ENCODE assay signal across 8 cellular contexts in the genomic region with DNA sequence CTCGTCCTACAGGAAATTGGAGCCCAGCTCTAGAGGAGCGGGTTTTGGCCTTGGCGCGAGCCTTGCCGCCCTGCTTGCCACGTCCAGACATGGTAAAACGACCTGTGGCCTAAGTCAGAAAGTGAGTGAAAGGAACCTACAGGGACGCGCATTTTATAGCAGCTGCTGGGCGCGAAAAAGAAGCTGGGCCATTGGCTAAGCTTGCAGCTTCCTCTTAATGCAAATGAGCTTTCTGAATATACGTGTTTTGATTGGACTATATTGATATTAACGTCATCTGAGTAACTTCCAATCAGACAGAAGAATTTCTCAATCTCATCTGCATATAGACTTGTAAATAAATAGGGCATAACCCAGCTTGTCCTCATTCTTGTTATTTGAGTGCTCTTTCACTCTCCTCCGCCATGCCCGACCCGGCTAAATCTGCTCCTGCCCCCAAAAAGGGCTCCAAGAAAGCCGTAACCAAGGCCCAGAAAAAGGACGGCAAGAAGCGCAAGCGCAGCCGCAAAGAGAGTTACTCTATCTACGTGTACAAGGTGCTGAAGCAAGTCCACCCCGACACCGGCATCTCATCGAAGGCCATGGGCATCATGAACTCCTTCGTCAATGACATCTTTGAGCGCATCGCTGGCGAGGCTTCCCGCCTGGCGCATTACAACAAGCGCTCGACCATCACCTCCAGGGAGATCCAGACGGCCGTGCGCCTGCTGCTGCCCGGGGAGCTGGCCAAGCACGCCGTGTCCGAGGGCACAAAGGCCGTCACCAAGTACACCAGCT. TPM values are rescaled to one million over a fixed set of nuclear protein-coding genes. Genes with fewer than 3 reads are reported as not detected.
DNase-seq lines count a peak whose midpoint lies in the region; ATAC-seq and TF ChIP-seq lines count a peak whose summit lies in the region.

No MANE protein-coding gene starts in this region.

- H3K27me3 Mint-ChIP-seq in naive B cell, result no peaks in the 10 kb centered on the region

- peaks cover 9 to 32% (median 20%) of the 10 kb centered on the region in 3 donors for H3K4me1 Mint-ChIP-seq in naive B cell
- H3K4me1 Mint-ChIP-seq in stimulated activated effector memory CD8-positive, alpha-beta T cell treated with anti-CD3 and anti-CD28 coated beads, Interleukin-12 subunit alpha, Interleukin-12 subunit beta, amount 100 ng/mL, for 72 hours, result peaks cover 37% of the 10 kb centered on the region

- H3K27ac ChIP-seq in IMR-90 (ENCODE audit: insufficient read depth, low read length) (peak overlapping the region; percentile 48), OCI-LY7 (ENCODE audit: low read depth, low read length, poor library complexity, severe bottlenecking) (peak overlapping the region; percentile 100), esophagus squamous epithelium (peak overlapping the region; percentile 82 to 93 (median 92))

- peak overlapping the region; percentile 67 for H3K4me3 ChIP-seq in IMR-90 (ENCODE audit: insufficient read depth, low read depth, low read length)
- peak overlapping the region; percentile 94 for H3K4me3 ChIP-seq in OCI-LY7 (ENCODE audit: low read depth, low read length, poor library complexity, severe bottlenecking)
- peak overlapping the region; percentile 29 to 75 (median 64) for H3K4me3 ChIP-seq in esophagus squamous epithelium

- peak overlapping the region; percentile 83 for H2AFZ ChIP-seq in IMR-90 (replicated peaks; ENCODE audit: low read length, poor library complexity)
- no peak overlapping the region for H2AFZ ChIP-seq in OCI-LY7 (ENCODE audit: low read length)

- peak overlapping the region; percentile 75 for H3K4me2 ChIP-seq in IMR-90 (ENCODE audit: low read depth, low read length)
- peak overlapping the region; percentile 96 for H3K4me2 ChIP-seq in OCI-LY7 (ENCODE audit: low read length)

- no peak overlapping the region for H3K18ac ChIP-seq in IMR-90 (ENCODE audit: low read depth, low read length)

- H3K27ac Mint-ChIP-seq in naive B cell, result no peak overlapping the region
- no peak overlapping the region for H3K27ac Mint-ChIP-seq in stimulated activated effector memory CD8-positive, alpha-beta T cell treated with anti-CD3 and anti-CD28 coated beads, Interleukin-12 subunit alpha, Interleukin-12 subunit beta, amount 100 ng/mL, for 72 hours

- TF ChIP-seq RAD21 in IMR-90 (IDR thresholded peaks at IDR 0.05; ENCODE audit: low read length), result no peak

- peaks cover 0 to 6% of the 10 kb centered on the region in 2 experiments; a peak in 1 of 4 replicates for H3K79me1 ChIP-seq in IMR-90 (ENCODE audit: low read depth in 1 of 2, low read length in 2 of 2)

- H3K56ac ChIP-seq in IMR-90 (ENCODE audit: extremely low read depth, insufficient read depth, low read length), result peak overlapping the region; percentile 80; the same call in 1 of the 2 replicates

- H2AK5ac ChIP-seq in IMR-90 (ENCODE audit: low read depth, low read length), result no peak overlapping the region; the same call in 1 of the 2 replicates

- no peak overlapping the region for H2BK120ac ChIP-seq in IMR-90 (ENCODE audit: low read depth, low read length)

- 0 out of 2 replicates have a peak, but pooled peaks cover 3% of the 10 kb centered on the region for H3K9me1 ChIP-seq in IMR-90 (ENCODE audit: insufficient read depth, low read length)

- H4K91ac ChIP-seq in IMR-90 (ENCODE audit: insufficient read depth, low read depth, low read length), result 0 out of 2 replicates have a peak overlapping the region, but pooled peaks have one; percentile 17

- WGBS in IMR-90 (ENCODE audit: extremely low coverage in 2 of 2, insufficient read length in 1 of 2), 2 experiments, result 2% methylated on average over 24 of the region's 41 CpGs; no CpG with 5 or more reads in 1 of the 2 experiments
- WGBS in esophagus squamous epithelium, 2 donors, result 0 to 1% methylated on average over 13 to 26 of the region's 41 CpGs

- POLR2A ChIA-PET in IMR-90 (lab: Charles Lee; ENCODE audit: unreplicated experiment), result interaction anchor here (0.6 to 2.9 kb wide), 21 partner anchors 18 to 1867 kb away, joined by 3 to 19 read pairs (median 5); a partner anchor contains a TSS
- POLR2A ChIA-PET in OCI-LY7 (lab: Charles Lee), result interaction anchor here (0.5 to 7.3 kb wide), 55 partner anchors 9 to 1876 kb away, joined by 3 to 407 read pairs (median 6); partner anchors contain the start of gene ZSCAN16

- H3K36me3 ChIP-seq in IMR-90 (ENCODE audit: control insufficient read depth, insufficient read depth, low read length) (no peaks in the 10 kb centered on the region), OCI-LY7 (ENCODE audit: insufficient read depth, low read length) (peaks cover 15% of the 10 kb centered on the region; the same call in 1 of the 2 replicates), esophagus squamous epithelium (no peaks in the 10 kb centered on the region)

- BruUV-seq in IMR-90 (replicated peaks; lab: Mats Ljungman, UMichigan) (TSS peak; percentile 87), OCI-LY7 (replicated peaks; lab: Mats Ljungman, UMichigan) (TSS peak; percentile 84)

- peak overlapping the region; percentile 43 for H3K4ac ChIP-seq in IMR-90 (ENCODE audit: low read depth, low read length)

- peak overlapping the region; percentile 54 for H3K14ac ChIP-seq in IMR-90 (replicated peaks; ENCODE audit: low read depth, low read length)

- dilution Hi-C loops in IMR-90 (cut with HindIII; ENCODE audit: low sequenced_read_pairs, unreplicated experiment), result loop anchor here (25.0 kb wide), 1 partner anchor 756 kb away; a partner anchor contains a TSS

- H3K9me3 ChIP-seq in IMR-90 (ENCODE audit: control insufficient read depth, insufficient read depth, low read length), result no peaks in the 10 kb centered on the region
- H3K9me3 ChIP-seq in OCI-LY7 (ENCODE audit: low read length), result no peaks in the 10 kb centered on the region
- H3K9me3 ChIP-seq in esophagus squamous epithelium, result no peaks in the 10 kb centered on the region

- peak; percentile 57 for ATAC-seq in GM21529 (IDR thresholded peaks at IDR 0.05; ENCODE audit: unreplicated experiment)
- peak; percentile 64 for ATAC-seq in IMR-90 (ENCODE audit: low read depth)
- ATAC-seq in naive B cell (ENCODE audit: low read depth in 2 of 2), result peak; percentile 71 to 74
- ATAC-seq in stimulated activated effector memory CD8-positive, alpha-beta T cell treated with anti-CD3 and anti-CD28 coated beads, Interleukin-12 subunit alpha, Interleukin-12 subunit beta, amount 100 ng/mL, for 72 hours, result peak; percentile 76

- TF ChIP-seq CTCF in IMR-90 (conservative IDR thresholded peaks at IDR 0.05; ENCODE audit: low read depth, low read length) (no peak), OCI-LY7 (conservative IDR thresholded peaks at IDR 0.05; ENCODE audit: low read length) (no peak), esophagus squamous epithelium (IDR thresholded peaks at IDR 0.05) (peak in 2 of 6 experiments; percentile 14 to 19)

- H3K23ac ChIP-seq in IMR-90 (ENCODE audit: low read depth, low read length), result peak overlapping the region; percentile 77; the same call in 1 of the 2 replicates

- peak overlapping the region; percentile 57 for H2BK5ac ChIP-seq in IMR-90 (ENCODE audit: low read depth, low read length, poor library complexity, severe bottlenecking)

- intact Hi-C loops in IMR-90 (cut with micrococcal nuclease) (loop anchor here (1.0 to 10.0 kb wide), 4 partner anchors 598 to 1860 kb away; a partner anchor contains a TSS), OCI-LY7 (cut with micrococcal nuclease; ENCODE audit: unreplicated experiment) (loop anchor here (1.0 to 10.0 kb wide), 11 partner anchors 27 to 1861 kb away; a partner anchor contains a TSS), esophagus squamous epithelium (cut with DNase I) (loop anchor here (5.0 to 10.0 kb wide), 2 partner anchors 81 to 728 kb away; a partner anchor contains a TSS)

- H3K4me1 ChIP-seq in IMR-90 (ENCODE audit: control insufficient read depth, insufficient read depth, low read length), result peaks cover 5% of the 10 kb centered on the region
- peaks cover 36% of the 10 kb centered on the region for H3K4me1 ChIP-seq in OCI-LY7 (ENCODE audit: insufficient read depth, low read length, poor library complexity, severe bottlenecking)
- peaks cover 8 to 63% (median 10%) of the 10 kb centered on the region in 3 donors for H3K4me1 ChIP-seq in esophagus squamous epithelium

- no peak overlapping the region; the same call in 2 of the 3 replicates for H2BK15ac ChIP-seq in IMR-90 (ENCODE audit: low read depth, low read length)

- H3K9ac ChIP-seq in IMR-90 (ENCODE audit: low read depth, low read length), result peak overlapping the region; percentile 75

- peaks cover 0 to 31% (median 8%) of the 10 kb centered on the region in 7 donors for H3K9me3 Mint-ChIP-seq in naive B cell
- no peaks in the 10 kb centered on the region for H3K9me3 Mint-ChIP-seq in stimulated activated effector memory CD8-positive, alpha-beta T cell treated with anti-CD3 and anti-CD28 coated beads, Interleukin-12 subunit alpha, Interleukin-12 subunit beta, amount 100 ng/mL, for 72 hours

- DNase-seq in DMS114 treated with DMSO at 0.1 percent for 48 hours (lab: John Stamatoyannopoulos, UW; ENCODE audit: unreplicated experiment), result peak; percentile 99
- DNase-seq in IMR-90, result peak; percentile 99
- DNase-seq in OCI-LY7 (ENCODE audit: low spot score), result peak; percentile 96
- peak; percentile 82 for DNase-seq in activated T-cell treated with anti-CD3 and anti-CD28 coated beads for 48 hours (ENCODE audit: low read depth)
- DNase-seq in esophagus squamous epithelium (lab: John Stamatoyannopoulos, UW), result peak; percentile 31
- DNase-seq in naive B cell, result peak; percentile 90
- peak; percentile 75 to 97 for DNase-seq in stimulated activated effector memory CD8-positive, alpha-beta T cell treated with anti-CD3 and anti-CD28 coated beads, Interleukin-12 subunit alpha, Interleukin-12 subunit beta, amount 100 ng/mL, for 72 hours (ENCODE audit: low spot score in 2 of 2)

- TF ChIP-seq POLR2A in IMR-90 (IDR thresholded peaks at IDR 0.05; ENCODE audit: low read depth, low read length) (peak; percentile 99), esophagus squamous epithelium (IDR thresholded peaks at IDR 0.05) (peak in 3 of 4 donors; percentile 86 to 97 (median 97))

- H4K5ac ChIP-seq in IMR-90 (ENCODE audit: low read depth, low read length), result no peak overlapping the region

- H3K9me2 ChIP-seq in OCI-LY7 (ENCODE audit: insufficient read depth, low read length), result no peaks in the 10 kb centered on the region

- H2AK9ac ChIP-seq in IMR-90 (replicated peaks; ENCODE audit: low read depth, low read length, poor library complexity), result peak overlapping the region; percentile 57

- H3K27me3 ChIP-seq in IMR-90 (ENCODE audit: control insufficient read depth, insufficient read depth, low read length) (no peaks in the 10 kb centered on the region), esophagus squamous epithelium (peaks cover 0 to 45% (median 3%) of the 10 kb centered on the region in 4 donors)

- H3K79me2 ChIP-seq in OCI-LY7 (ENCODE audit: insufficient read depth, low read depth, low read length), result no peaks in the 10 kb centered on the region

- CTCF ChIA-PET in IMR-90 (lab: Yijun Ruan, JAX) (interaction anchor here (0.6 to 1.1 kb wide), 5 partner anchors 21 to 766 kb away, joined by 3 read pairs; a partner anchor contains a TSS), OCI-LY7 (lab: Charles Lee; ENCODE audit: unreplicated experiment) (interaction anchor here (0.7 kb wide), 1 partner anchor 83 kb away, joined by 3 read pairs; a partner anchor contains a TSS)

- H4K20me1 ChIP-seq in IMR-90 (ENCODE audit: insufficient read depth, low read length) (no peaks in the 10 kb centered on the region), OCI-LY7 (ENCODE audit: insufficient read depth, low read length) (no peaks in the 10 kb centered on the region)

- H4K8ac ChIP-seq in IMR-90 (ENCODE audit: low read depth in 2 of 2, low read length in 2 of 2), result peak overlapping the region in 1 of 2 experiments; percentile 37; a peak in 2 of 4 replicates

- in situ Hi-C loops in IMR-90 (cut with MboI; ENCODE audit: low sequenced_read_pairs), result loop anchor here (5.0 to 10.0 kb wide), 3 partner anchors 86 to 746 kb away; partner anchors contain the start of gene ZNF184

- peaks cover 0 to 6% of the 10 kb centered on the region in 2 donors for H3K36me3 Mint-ChIP-seq in naive B cell
- H3K36me3 Mint-ChIP-seq in stimulated activated effector memory CD8-positive, alpha-beta T cell treated with anti-CD3 and anti-CD28 coated beads, Interleukin-12 subunit alpha, Interleukin-12 subunit beta, amount 100 ng/mL, for 72 hours, result no peaks in the 10 kb centered on the region

- H2BK20ac ChIP-seq in IMR-90 (ENCODE audit: low read depth, low read length), result no peak overlapping the region

- H3K4me3 Mint-ChIP-seq in naive B cell, result no peak overlapping the region
- no peak overlapping the region for H3K4me3 Mint-ChIP-seq in stimulated activated effector memory CD8-positive, alpha-beta T cell treated with anti-CD3 and anti-CD28 coated beads, Interleukin-12 subunit alpha, Interleukin-12 subunit beta, amount 100 ng/mL, for 72 hours

RNA-seq across cellular contexts. Expression of gene OR2B2, which starts 18.9 kb away (rescaled TPM):
- total RNA-seq in IMR-90 (2012; rRNA removed), result not detected in 2 replicates
- polyA plus RNA-seq in IMR-90 (2012; rRNA removed), result not detected in 2 replicates
- polyA plus RNA-seq in IMR-90 (2012; cell fraction: cytosol; rRNA removed), result not detected in 2 replicates
- not detected in 2 replicates for polyA plus RNA-seq in IMR-90 (2012; cell fraction: nucleus; rRNA removed; ENCODE audit: low replicate concordance)
- total RNA-seq in OCI-LY7 (2014; rRNA removed; shearing (Covaris generic)), result not detected in 2 replicates
- total RNA-seq in OCI-LY7 (2022), result not detected in 2 replicates
- not detected for total RNA-seq in esophagus squamous epithelium
- not detected for polyA plus RNA-seq in naive B cell (ENCODE audit: low read depth in 6 of 6)

Comparison
In these comparisons a context has a peak if more than half of its experiments do, and no peak if none do; other contexts are left out.
1. Peak in every context shown above with its lines: DNase-seq, ATAC-seq, H3K4me3 ChIP-seq and H3K27ac ChIP-seq.
2. DNase-seq: peak in every context shown above with its lines; median percentile 99 in DMS114 treated with DMSO at 0.1 percent for 48 hours; 99 in IMR-90; 96 in OCI-LY7; 90 in naive B cell; 86 in stimulated activated effector memory CD8-positive, alpha-beta T cell treated with anti-CD3 and anti-CD28 coated beads, Interleukin-12 subunit alpha, Interleukin-12 subunit beta, amount 100 ng/mL, for 72 hours; 82 in activated T-cell treated with anti-CD3 and anti-CD28 coated beads for 48 hours; 31 in esophagus squamous epithelium.
3. H3K27ac ChIP-seq: peak in every context shown above with its lines; median percentile 100 in OCI-LY7; 92 in esophagus squamous epithelium; 48 in IMR-90.